ENCODE assay signal across 21 cellular contexts in the genomic region with DNA sequence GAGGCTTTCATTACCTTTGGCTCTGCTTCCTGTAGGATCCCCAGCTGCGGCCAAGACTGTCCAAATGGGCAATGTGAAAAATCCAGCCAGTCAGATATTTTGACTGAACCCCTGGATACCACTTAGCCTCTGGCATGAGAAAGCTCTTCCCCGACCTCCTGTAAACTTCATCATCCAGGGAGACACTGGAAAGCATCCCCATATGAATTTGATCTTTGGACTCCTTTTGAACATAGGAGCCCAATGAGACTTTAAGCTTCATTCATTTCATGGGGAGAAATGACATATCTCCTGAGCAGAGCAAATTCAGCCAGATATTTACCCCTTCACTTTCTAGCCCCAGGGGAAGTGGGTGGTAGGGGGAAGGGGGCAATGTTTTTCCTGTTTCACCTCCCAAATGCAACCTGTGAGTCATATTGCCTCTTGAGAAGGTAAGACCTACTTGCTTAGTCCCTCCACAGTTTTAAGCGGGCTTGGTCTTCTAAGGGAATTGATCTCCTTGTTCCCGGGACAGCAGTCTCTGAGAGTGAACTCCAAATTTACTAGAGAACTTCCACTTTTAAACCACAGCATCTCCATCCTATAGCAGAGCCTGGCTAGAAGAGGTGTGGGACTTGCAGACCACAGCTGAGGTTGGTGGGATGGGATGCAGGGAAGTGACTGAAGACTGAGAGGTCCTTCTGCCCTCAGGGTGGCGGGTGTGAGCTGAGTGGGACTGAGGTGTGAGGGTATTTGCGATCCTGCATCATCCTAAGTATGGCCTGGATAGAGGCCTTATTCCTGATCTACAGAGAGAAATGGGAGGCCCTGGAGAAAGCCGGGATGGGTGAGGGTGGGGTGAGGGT. TPM values are rescaled to one million over a fixed set of nuclear protein-coding genes. Genes with fewer than 3 reads are reported as not detected.
DNase-seq lines count a peak whose midpoint lies in the region; ATAC-seq and TF ChIP-seq lines count a peak whose summit lies in the region.
"Had no signal": no experiment of that assay in that cellular context is flagged by ENCODE, and none has a peak within 500 bp of the region (broad histone marks: within the 10 kb centered on the region; RNA-seq: fewer than 3 reads in every experiment).

No MANE protein-coding gene starts in this region.

- peaks cover 73% of the 10 kb centered on the region for H3K4me1 ChIP-seq in OCI-LY7 (ENCODE audit: insufficient read depth, low read length, poor library complexity, severe bottlenecking)
- H3K4me1 ChIP-seq: heart right ventricle had no signal

- H4K20me1 ChIP-seq in OCI-LY7 (ENCODE audit: insufficient read depth, low read length) = peaks cover 6% of the 10 kb centered on the region; the same call in 1 of the 2 replicates

- TF ChIP-seq CTCF in activated CD8-positive, alpha-beta T cell treated with anti-CD3 and anti-CD28 coated beads for 36 hours (IDR thresholded peaks at IDR 0.05) = no peak
- peak; percentile 79 for TF ChIP-seq CTCF in OCI-LY7 (conservative IDR thresholded peaks at IDR 0.05; ENCODE audit: low read length)

- H3K9me3 Mint-ChIP-seq in activated CD8-positive, alpha-beta T cell treated with anti-CD3 and anti-CD28 coated beads for 36 hours = peaks cover 4% of the 10 kb centered on the region
- H3K9me3 Mint-ChIP-seq in activated CD8-positive, alpha-beta T cell treated with anti-CD3 and anti-CD28 coated beads, Interleukin-2, amount 10 ng/mL, durations not matched to agents 7 days and 5 days (ENCODE audit: insufficient read depth) = peaks cover 6% of the 10 kb centered on the region
- H3K9me3 Mint-ChIP-seq in stimulated activated naive B cell treated with anti-CD40 and anti-IgM and Interleukin-4, amounts not matched to agents 10 μg/mL and 1 μg/mL and 100 μg/mL, for 72 hours = peaks cover 0 to 6% of the 10 kb centered on the region in 2 donors

- H2AFZ ChIP-seq in OCI-LY7 (ENCODE audit: low read length) = peak overlapping the region; percentile 60

- intact Hi-C loops in activated CD8-positive, alpha-beta T cell treated with anti-CD3 and anti-CD28 coated beads for 36 hours (cut with micrococcal nuclease) = no loop called here
- intact Hi-C loops in OCI-LY7 (cut with micrococcal nuclease; ENCODE audit: unreplicated experiment) = loop anchor here (1.0 kb wide), 3 partner anchors 18 to 116 kb away; no protein-coding TSS in a partner anchor

- no peaks in the 10 kb centered on the region for H3K36me3 Mint-ChIP-seq in activated CD8-positive, alpha-beta T cell treated with anti-CD3 and anti-CD28 coated beads for 36 hours (ENCODE audit: low read depth)
- no peaks in the 10 kb centered on the region for H3K36me3 Mint-ChIP-seq in activated CD8-positive, alpha-beta T cell treated with anti-CD3 and anti-CD28 coated beads, Interleukin-2, amount 10 ng/mL, durations not matched to agents 7 days and 5 days (ENCODE audit: low read depth)
- H3K36me3 Mint-ChIP-seq in stimulated activated naive B cell treated with anti-CD40 and anti-IgM and Interleukin-4, amounts not matched to agents 10 μg/mL and 1 μg/mL and 100 μg/mL, for 72 hours = peaks cover 3 to 9% of the 10 kb centered on the region in 2 donors

- H3K27ac Mint-ChIP-seq in activated CD8-positive, alpha-beta T cell treated with anti-CD3 and anti-CD28 coated beads for 36 hours = peak overlapping the region; percentile 37
- H3K27ac Mint-ChIP-seq in activated CD8-positive, alpha-beta T cell treated with anti-CD3 and anti-CD28 coated beads, Interleukin-2, amount 10 ng/mL, durations not matched to agents 7 days and 5 days = no peak overlapping the region
- H3K27ac Mint-ChIP-seq in stimulated activated naive B cell treated with anti-CD40 and anti-IgM and Interleukin-4, amounts not matched to agents 10 μg/mL and 1 μg/mL and 100 μg/mL, for 72 hours = peak overlapping the region; percentile 90
- H3K27ac Mint-ChIP-seq: activated naive CD4-positive, alpha-beta T cell treated with anti-CD3 and anti-CD28 coated beads, Interleukin-2, amount 50 U/mL, for 72 hours had no signal

- DNase-seq in activated CD8-positive, alpha-beta T cell treated with anti-CD3 and anti-CD28 coated beads for 36 hours = no peak
- no peak for DNase-seq in activated CD8-positive, alpha-beta T cell treated with anti-CD3 and anti-CD28 coated beads, Interleukin-2, amount 10 ng/mL, durations not matched to agents 7 days and 5 days
- DNase-seq in OCI-LY7 (ENCODE audit: low spot score) (peak; percentile 72), NCI-H1417 treated with DMSO at 0.1 percent for 48 hours (lab: John Stamatoyannopoulos, UW) (no peak)
- DNase-seq in stimulated activated naive B cell treated with anti-CD40 and anti-IgM and Interleukin-4, amounts not matched to agents 10 μg/mL and 1 μg/mL and 100 μg/mL, for 72 hours = no peak
- no peak for DNase-seq in stimulated activated CD4-positive, alpha-beta T cell treated with anti-CD3 and anti-CD28 coated beads, Interleukin-4, amount 100 ng/mL, for 1 hour
- DNase-seq: 8988T; activated CD4-positive, alpha-beta T cell treated with anti-CD3 and anti-CD28 coated beads for 48 hours; activated T-cell treated with anti-CD3 and anti-CD28 coated beads, Interleukin-2, amount 50 U/mL, for 1 hour; heart right ventricle; kidney; mesendoderm; NCI-H146; NCI-H446; stimulated activated CD4-positive, alpha-beta T cell treated with anti-CD3 and anti-CD28 coated beads, Interleukin-2, amount 100 ng/mL, for 48 hours; trophoblast cell had no signal

- POLR2A ChIA-PET in activated CD8-positive, alpha-beta T cell treated with anti-CD3 and anti-CD28 coated beads for 36 hours (lab: Charles Lee) = interaction anchor here (1.0 kb wide), 1 partner anchor 9 kb away, joined by 3 read pairs; no protein-coding TSS in a partner anchor
- POLR2A ChIA-PET in activated CD8-positive, alpha-beta T cell treated with anti-CD3 and anti-CD28 coated beads, Interleukin-2, amount 10 ng/mL, durations not matched to agents 7 days and 5 days (lab: Charles Lee) = interaction anchor here (1.4 kb wide), 1 partner anchor 20 kb away, joined by 3 read pairs; the partner anchor contains the start of gene POU2AF1
- POLR2A ChIA-PET in OCI-LY7 (lab: Charles Lee) = interaction anchor here (1.0 to 9.3 kb wide), 12 partner anchors 9 to 117 kb away, joined by 3 to 236 read pairs (median 7); partner anchors contain the start of gene POU2AF1

- no peaks in the 10 kb centered on the region for H3K9me2 ChIP-seq in OCI-LY7 (ENCODE audit: insufficient read depth, low read length)

- H3K4me3 ChIP-seq in OCI-LY7 (ENCODE audit: low read depth, low read length, poor library complexity, severe bottlenecking) = peak overlapping the region; percentile 47
- H3K4me3 ChIP-seq: heart right ventricle had no signal

- no peaks in the 10 kb centered on the region for H3K27me3 Mint-ChIP-seq in activated CD8-positive, alpha-beta T cell treated with anti-CD3 and anti-CD28 coated beads for 36 hours
- H3K27me3 Mint-ChIP-seq in activated CD8-positive, alpha-beta T cell treated with anti-CD3 and anti-CD28 coated beads, Interleukin-2, amount 10 ng/mL, durations not matched to agents 7 days and 5 days (ENCODE audit: low read depth) = peaks cover 3% of the 10 kb centered on the region
- H3K27me3 Mint-ChIP-seq in stimulated activated naive B cell treated with anti-CD40 and anti-IgM and Interleukin-4, amounts not matched to agents 10 μg/mL and 1 μg/mL and 100 μg/mL, for 72 hours = no peaks in the 10 kb centered on the region

- H3K4me3 Mint-ChIP-seq in activated CD8-positive, alpha-beta T cell treated with anti-CD3 and anti-CD28 coated beads for 36 hours = no peak overlapping the region
- no peak overlapping the region for H3K4me3 Mint-ChIP-seq in activated CD8-positive, alpha-beta T cell treated with anti-CD3 and anti-CD28 coated beads, Interleukin-2, amount 10 ng/mL, durations not matched to agents 7 days and 5 days
- peak overlapping the region; percentile 57 to 69 for H3K4me3 Mint-ChIP-seq in stimulated activated naive B cell treated with anti-CD40 and anti-IgM and Interleukin-4, amounts not matched to agents 10 μg/mL and 1 μg/mL and 100 μg/mL, for 72 hours

- peaks cover 13% of the 10 kb centered on the region; the same call in 1 of the 2 replicates for H3K36me3 ChIP-seq in OCI-LY7 (ENCODE audit: insufficient read depth, low read length)
- H3K36me3 ChIP-seq: heart right ventricle had no signal

- no peaks in the 10 kb centered on the region for H3K79me2 ChIP-seq in OCI-LY7 (ENCODE audit: insufficient read depth, low read depth, low read length)

- peaks cover 21% of the 10 kb centered on the region for H3K9me3 ChIP-seq in OCI-LY7 (ENCODE audit: low read length)
- H3K9me3 ChIP-seq: heart right ventricle had no signal

- peak; percentile 65 for ATAC-seq in activated CD8-positive, alpha-beta T cell treated with anti-CD3 and anti-CD28 coated beads for 36 hours
- ATAC-seq in activated CD8-positive, alpha-beta T cell treated with anti-CD3 and anti-CD28 coated beads, Interleukin-2, amount 10 ng/mL, durations not matched to agents 7 days and 5 days = no peak
- ATAC-seq in GM21447 (IDR thresholded peaks at IDR 0.05; ENCODE audit: unreplicated experiment) = peak; percentile 50
- peak; percentile 33 to 41 for ATAC-seq in stimulated activated naive B cell treated with anti-CD40 and anti-IgM and Interleukin-4, amounts not matched to agents 10 μg/mL and 1 μg/mL and 100 μg/mL, for 72 hours (replicated peaks)
- ATAC-seq in GM19455 (IDR thresholded peaks at IDR 0.05; ENCODE audit: unreplicated experiment) = no peak
- ATAC-seq: activated naive CD4-positive, alpha-beta T cell treated with anti-CD3 and anti-CD28 coated beads, Interleukin-2, amount 50 U/mL, for 72 hours; heart right ventricle had no signal

- no TSS peak for BruUV-seq in OCI-LY7 (replicated peaks; lab: Mats Ljungman, UMichigan)

- H3K4me2 ChIP-seq in OCI-LY7 (ENCODE audit: low read length) = peak overlapping the region; percentile 78

- CTCF ChIA-PET in activated CD8-positive, alpha-beta T cell treated with anti-CD3 and anti-CD28 coated beads for 36 hours (lab: Charles Lee) = interaction anchor here (1.3 to 1.5 kb wide), 2 partner anchors 18 to 30 kb away, joined by 4 to 5 read pairs; no protein-coding TSS in a partner anchor
- CTCF ChIA-PET in activated CD8-positive, alpha-beta T cell treated with anti-CD3 and anti-CD28 coated beads, Interleukin-2, amount 10 ng/mL, durations not matched to agents 7 days and 5 days (lab: Charles Lee) = interaction anchor here (0.7 to 1.3 kb wide), 8 partner anchors 13 to 115 kb away, joined by 3 to 5 read pairs (median 3); partner anchors contain the start of gene POU2AF1
- CTCF ChIA-PET in OCI-LY7 (lab: Charles Lee; ENCODE audit: unreplicated experiment) = interaction anchor here (0.6 to 4.0 kb wide), 10 partner anchors 10 to 40 kb away, joined by 3 to 35 read pairs (median 6); partner anchors contain the start of gene POU2AF1

- H3K27ac ChIP-seq in OCI-LY7 (ENCODE audit: low read depth, low read length, poor library complexity, severe bottlenecking) = peak overlapping the region; percentile 90
- H3K27ac ChIP-seq: heart right ventricle had no signal

- peaks cover 19% of the 10 kb centered on the region for H3K4me1 Mint-ChIP-seq in activated CD8-positive, alpha-beta T cell treated with anti-CD3 and anti-CD28 coated beads for 36 hours (ENCODE audit: low read depth)
- peaks cover 17% of the 10 kb centered on the region for H3K4me1 Mint-ChIP-seq in activated CD8-positive, alpha-beta T cell treated with anti-CD3 and anti-CD28 coated beads, Interleukin-2, amount 10 ng/mL, durations not matched to agents 7 days and 5 days (ENCODE audit: low read depth)
- H3K4me1 Mint-ChIP-seq in stimulated activated naive B cell treated with anti-CD40 and anti-IgM and Interleukin-4, amounts not matched to agents 10 μg/mL and 1 μg/mL and 100 μg/mL, for 72 hours = peaks cover 56 to 65% of the 10 kb centered on the region in 2 donors

RNA-seq across cellular contexts. Expression of gene POU2AF1, which starts 20.3 kb away (rescaled TPM):
- 1 to 10 TPM; 3.6 to 4.5 TPM for total RNA-seq in activated CD8-positive, alpha-beta T cell treated with anti-CD3 and anti-CD28 coated beads for 36 hours
- total RNA-seq in activated CD8-positive, alpha-beta T cell treated with anti-CD3 and anti-CD28 coated beads, Interleukin-2, amount 10 ng/mL, durations not matched to agents 7 days and 5 days = 1 to 10 TPM; 1.7 to 2.4 TPM
- total RNA-seq in OCI-LY7 (2014; rRNA removed; shearing (Covaris generic)) = 56.4 and 86.1 TPM in 2 replicates
- total RNA-seq in OCI-LY7 (2022) = 285 and 315 TPM in 2 replicates
- total RNA-seq: Daoy, SK-MEL-5 had no signal

Comparison
In these comparisons a context has a peak if more than half of its experiments do, and no peak if none do; other contexts are left out.
1. ATAC-seq: peak in activated CD8-positive, alpha-beta T cell treated with anti-CD3 and anti-CD28 coated beads for 36 hours (single experiment), GM21447 (single experiment) and stimulated activated naive B cell treated with anti-CD40 and anti-IgM and Interleukin-4, amounts not matched to agents 10 μg/mL and 1 μg/mL and 100 μg/mL, for 72 hours (2 of 2); none in activated CD8-positive, alpha-beta T cell treated with anti-CD3 and anti-CD28 coated beads, Interleukin-2, amount 10 ng/mL, durations not matched to agents 7 days and 5 days (single experiment) and GM19455 (single experiment).
2. H3K4me3 Mint-ChIP-seq: peak in stimulated activated naive B cell treated with anti-CD40 and anti-IgM and Interleukin-4, amounts not matched to agents 10 μg/mL and 1 μg/mL and 100 μg/mL, for 72 hours (2 of 2); none in activated CD8-positive, alpha-beta T cell treated with anti-CD3 and anti-CD28 coated beads for 36 hours (single experiment) and activated CD8-positive, alpha-beta T cell treated with anti-CD3 and anti-CD28 coated beads, Interleukin-2, amount 10 ng/mL, durations not matched to agents 7 days and 5 days (single experiment).
3. RNA of gene POU2AF1, which starts 20.3 kb away (total RNA-seq): 56.4 to 315 TPM in OCI-LY7; 3.6 to 4.5 TPM in activated CD8-positive, alpha-beta T cell treated with anti-CD3 and anti-CD28 coated beads for 36 hours and 1.7 to 2.4 TPM in activated CD8-positive, alpha-beta T cell treated with anti-CD3 and anti-CD28 coated beads, Interleukin-2, amount 10 ng/mL, durations not matched to agents 7 days and 5 days; every median in the first group is over 10 times any median in the second.